In genomic region chr12:115030017-115030416, GRCh38 we compare ENCODE assay signal across 34 cellular contexts.
"Had no signal": no experiment of that assay in that cellular context is flagged by ENCODE, and none has a peak within 500 bp of the region (broad histone marks: within the 10 kb centered on the region; RNA-seq: fewer than 3 reads in every experiment).

No MANE protein-coding gene starts in this region.

- H3K36me3 ChIP-seq: MG63 had no signal

- H3K9me3 ChIP-seq: MG63 had no signal

- H3K4me2 ChIP-seq: KMS-11 had no signal

- H3K9ac ChIP-seq: KMS-11 had no signal

- H3K27ac ChIP-seq: KMS-11 had no signal

- H3K27me3 ChIP-seq: MG63 had no signal

- DNase-seq: Karpas-422, Kasumi-1, MG63, MM.1S, MV-4-11, NCI-H1048, NCI-H1092, NCI-H1092 treated with DMSO at 0.1 percent for 48 hours, NCI-H1105, NCI-H1105 treated with DMSO at 0.1 percent for 48 hours, NCI-H1417, NCI-H1417 treated with DMSO at 0.1 percent for 48 hours, NCI-H1436, NCI-H1436 treated with DMSO at 0.1 percent for 48 hours, NCI-H146, NCI-H1694, NCI-H1694 treated with DMSO at 0.1 percent for 48 hours, NCI-H187, NCI-H187 treated with DMSO at 0.1 percent for 48 hours, NCI-H1930, NCI-H2029, NCI-H2029 treated with DMSO at 0.1 percent for 48 hours, NCI-H2081, NCI-H2081 treated with DMSO at 0.1 percent for 48 hours, NCI-H2107, NCI-H2171, NCI-H2171 treated with DMSO at 0.1 percent for 48 hours, NCI-H2227 treated with DMSO at 0.1 percent for 48 hours, NCI-H226, NCI-H345, NCI-H446, NCI-H446 treated with DMSO at 0.1 percent for 48 hours, NCI-H510A had no signal

- H3K4me3 ChIP-seq: MG63 had no signal
